Comparison of ENCODE assay signal across 1 cellular context in the genomic region with DNA sequence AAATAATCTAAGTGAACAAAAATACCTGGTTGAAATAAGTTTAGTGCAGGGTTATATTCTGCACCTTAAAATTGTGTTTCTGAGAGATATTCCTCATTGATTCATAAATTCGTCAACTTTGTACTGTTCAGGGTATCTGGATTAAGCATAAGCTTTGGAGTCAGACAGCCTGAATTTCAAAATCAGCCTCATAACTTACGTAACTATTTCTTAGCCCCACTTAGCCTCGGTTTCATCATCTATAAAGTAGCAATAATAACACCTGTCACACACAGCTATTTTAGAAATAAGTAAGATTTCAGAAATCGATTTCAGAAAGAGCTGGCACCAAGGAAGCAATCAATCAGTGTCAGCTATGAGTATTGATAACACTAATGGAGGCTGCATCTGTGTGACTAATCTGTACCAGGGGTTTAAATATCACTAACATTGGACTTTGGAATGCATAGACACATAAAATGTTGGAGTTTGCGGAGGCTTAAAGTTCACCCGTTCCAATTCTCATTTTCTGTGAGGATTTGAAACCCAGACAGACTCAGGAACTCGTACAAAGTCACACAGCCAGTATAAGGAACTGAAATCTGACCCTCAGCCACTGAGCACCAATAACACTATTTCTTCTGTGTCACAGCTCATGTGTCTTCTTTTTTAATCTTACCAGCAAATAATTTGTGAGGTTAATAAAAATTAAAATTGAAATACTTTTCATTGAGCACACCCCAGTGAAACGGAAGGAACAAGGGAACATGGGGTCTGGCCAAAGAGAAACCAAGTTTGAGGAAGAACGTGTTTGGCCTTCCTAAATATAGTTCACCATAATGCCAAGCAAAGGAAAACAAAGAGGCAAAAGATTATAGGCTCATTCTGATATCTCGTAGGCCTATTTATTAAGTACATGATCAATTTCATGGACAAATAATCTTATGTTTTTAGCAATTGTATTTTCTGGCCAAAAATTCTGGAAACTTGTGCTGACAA.
TF ChIP-seq lines count a peak whose summit lies in the region.

No MANE protein-coding gene starts in this region.

TF ChIP-seq in GM12878, 131 proteins besides CTCF, POLR2A, EP300 and RAD21 (continued from another document and continues in another):
- TF ChIP-seq, protein P1, sequence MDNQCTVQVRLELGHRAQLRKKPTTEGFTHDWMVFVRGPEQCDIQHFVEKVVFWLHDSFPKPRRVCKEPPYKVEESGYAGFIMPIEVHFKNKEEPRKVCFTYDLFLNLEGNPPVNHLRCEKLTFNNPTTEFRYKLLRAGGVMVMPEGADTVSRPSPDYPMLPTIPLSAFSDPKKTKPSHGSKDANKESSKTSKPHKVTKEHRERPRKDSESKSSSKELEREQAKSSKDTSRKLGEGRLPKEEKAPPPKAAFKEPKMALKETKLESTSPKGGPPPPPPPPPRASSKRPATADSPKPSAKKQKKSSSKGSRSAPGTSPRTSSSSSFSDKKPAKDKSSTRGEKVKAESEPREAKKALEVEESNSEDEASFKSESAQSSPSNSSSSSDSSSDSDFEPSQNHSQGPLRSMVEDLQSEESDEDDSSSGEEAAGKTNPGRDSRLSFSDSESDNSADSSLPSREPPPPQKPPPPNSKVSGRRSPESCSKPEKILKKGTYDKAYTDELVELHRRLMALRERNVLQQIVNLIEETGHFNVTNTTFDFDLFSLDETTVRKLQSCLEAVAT (IDR thresholded peaks at IDR 0.05), result no peak
- TF ChIP-seq ZNF384 (IDR thresholded peaks at IDR 0.05; ENCODE audit: borderline replicate concordance, low read depth, low read length) (no peak), EZH2 (IDR thresholded peaks at IDR 0.05; ENCODE audit: borderline replicate concordance, control insufficient read depth, low read depth, low read length) (no peak), MTA3 (IDR thresholded peaks at IDR 0.05; ENCODE audit: borderline replicate concordance, low read length) (no peak), IKZF1 (conservative IDR thresholded peaks at IDR 0.05) (peak; percentile 61), TCF7 (IDR thresholded peaks at IDR 0.05; ENCODE audit: borderline replicate concordance) (no peak), STAT3 (IDR thresholded peaks at IDR 0.05; ENCODE audit: low read depth, low read length) (no peak), TAF1 (IDR thresholded peaks at IDR 0.05; ENCODE audit: borderline replicate concordance, low read depth, low read length) (no peak), JUNB (IDR thresholded peaks at IDR 0.05) (no peak), SMAD5 (IDR thresholded peaks at IDR 0.05; ENCODE audit: low read depth) (no peak), NR2F1 (conservative IDR thresholded peaks at IDR 0.05) (peak; percentile 73), MYB (IDR thresholded peaks at IDR 0.05; ENCODE audit: borderline replicate concordance, low read depth, low read length) (no peak), RAD51 (IDR thresholded peaks at IDR 0.05) (no peak), POU2F2 (IDR thresholded peaks at IDR 0.05; ENCODE audit: borderline replicate concordance, low read depth, low read length) (no peak), BACH1 (IDR thresholded peaks at IDR 0.05; ENCODE audit: borderline replicate concordance) (no peak), MYC (IDR thresholded peaks at IDR 0.05; ENCODE audit: insufficient read depth, insufficient read length, insufficient replicate concordance, low read length, severe bottlenecking) (no peak), FOXM1 (IDR thresholded peaks at IDR 0.05; ENCODE audit: low read depth, low read length) (no peak), SUPT20H (IDR thresholded peaks at IDR 0.05; ENCODE audit: borderline replicate concordance, control insufficient read depth, low read depth, low read length) (no peak), PML (IDR thresholded peaks at IDR 0.05; ENCODE audit: low read length) (no peak), KAT2A (conservative IDR thresholded peaks at IDR 0.05; ENCODE audit: control insufficient read depth, low read depth, low read length) (no peak), YY1 (IDR thresholded peaks at IDR 0.05; ENCODE audit: low read depth, low read length) (no peak), MEF2A (IDR thresholded peaks at IDR 0.05; ENCODE audit: insufficient read depth, low read depth, low read length) (no peak), STAT1 (conservative IDR thresholded peaks at IDR 0.05) (no peak), NFYA (IDR thresholded peaks at IDR 0.05; ENCODE audit: borderline replicate concordance, low read depth, low read length) (no peak), RB1 (IDR thresholded peaks at IDR 0.05; ENCODE audit: borderline replicate concordance) (no peak), NFXL1 (IDR thresholded peaks at IDR 0.05; ENCODE audit: borderline replicate concordance) (no peak), NR2C1 (IDR thresholded peaks at IDR 0.05) (no peak), POLR2AphosphoS5 (IDR thresholded peaks at IDR 0.05; ENCODE audit: low read length) (no peak), GATAD2B (conservative IDR thresholded peaks at IDR 0.05; ENCODE audit: low read depth) (peak; percentile 58), CHD4 (IDR thresholded peaks at IDR 0.05) (no peak), ZNF24 (IDR thresholded peaks at IDR 0.05) (no peak), TCF12 (IDR thresholded peaks at IDR 0.05; ENCODE audit: low read depth, low read length) (no peak), RCOR1 (conservative IDR thresholded peaks at IDR 0.05; ENCODE audit: low read depth, low read length) (no peak; the same call in 1 of the 2 replicates), EGR1 (IDR thresholded peaks at IDR 0.05; ENCODE audit: borderline replicate concordance in 1 of 2, low read depth in 2 of 2, low read length in 2 of 2) (no peak)
- TF ChIP-seq, protein P2, sequence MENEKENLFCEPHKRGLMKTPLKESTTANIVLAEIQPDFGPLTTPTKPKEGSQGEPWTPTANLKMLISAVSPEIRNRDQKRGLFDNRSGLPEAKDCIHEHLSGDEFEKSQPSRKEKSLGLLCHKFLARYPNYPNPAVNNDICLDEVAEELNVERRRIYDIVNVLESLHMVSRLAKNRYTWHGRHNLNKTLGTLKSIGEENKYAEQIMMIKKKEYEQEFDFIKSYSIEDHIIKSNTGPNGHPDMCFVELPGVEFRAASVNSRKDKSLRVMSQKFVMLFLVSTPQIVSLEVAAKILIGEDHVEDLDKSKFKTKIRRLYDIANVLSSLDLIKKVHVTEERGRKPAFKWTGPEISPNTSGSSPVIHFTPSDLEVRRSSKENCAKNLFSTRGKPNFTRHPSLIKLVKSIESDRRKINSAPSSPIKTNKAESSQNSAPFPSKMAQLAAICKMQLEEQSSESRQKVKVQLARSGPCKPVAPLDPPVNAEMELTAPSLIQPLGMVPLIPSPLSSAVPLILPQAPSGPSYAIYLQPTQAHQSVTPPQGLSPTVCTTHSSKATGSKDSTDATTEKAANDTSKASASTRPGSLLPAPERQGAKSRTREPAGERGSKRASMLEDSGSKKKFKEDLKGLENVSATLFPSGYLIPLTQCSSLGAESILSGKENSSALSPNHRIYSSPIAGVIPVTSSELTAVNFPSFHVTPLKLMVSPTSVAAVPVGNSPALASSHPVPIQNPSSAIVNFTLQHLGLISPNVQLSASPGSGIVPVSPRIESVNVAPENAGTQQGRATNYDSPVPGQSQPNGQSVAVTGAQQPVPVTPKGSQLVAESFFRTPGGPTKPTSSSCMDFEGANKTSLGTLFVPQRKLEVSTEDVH (IDR thresholded peaks at IDR 0.05; ENCODE audit: low read depth, partially characterized antibody), result no peak
- TF ChIP-seq, protein P3, sequence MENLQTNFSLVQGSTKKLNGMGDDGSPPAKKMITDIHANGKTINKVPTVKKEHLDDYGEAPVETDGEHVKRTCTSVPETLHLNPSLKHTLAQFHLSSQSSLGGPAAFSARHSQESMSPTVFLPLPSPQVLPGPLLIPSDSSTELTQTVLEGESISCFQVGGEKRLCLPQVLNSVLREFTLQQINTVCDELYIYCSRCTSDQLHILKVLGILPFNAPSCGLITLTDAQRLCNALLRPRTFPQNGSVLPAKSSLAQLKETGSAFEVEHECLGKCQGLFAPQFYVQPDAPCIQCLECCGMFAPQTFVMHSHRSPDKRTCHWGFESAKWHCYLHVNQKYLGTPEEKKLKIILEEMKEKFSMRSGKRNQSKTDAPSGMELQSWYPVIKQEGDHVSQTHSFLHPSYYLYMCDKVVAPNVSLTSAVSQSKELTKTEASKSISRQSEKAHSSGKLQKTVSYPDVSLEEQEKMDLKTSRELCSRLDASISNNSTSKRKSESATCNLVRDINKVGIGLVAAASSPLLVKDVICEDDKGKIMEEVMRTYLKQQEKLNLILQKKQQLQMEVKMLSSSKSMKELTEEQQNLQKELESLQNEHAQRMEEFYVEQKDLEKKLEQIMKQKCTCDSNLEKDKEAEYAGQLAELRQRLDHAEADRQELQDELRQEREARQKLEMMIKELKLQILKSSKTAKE (IDR thresholded peaks at IDR 0.05; ENCODE audit: low read depth, poor library complexity, severe bottlenecking), result peak; percentile 20
- TF ChIP-seq, protein P4, sequence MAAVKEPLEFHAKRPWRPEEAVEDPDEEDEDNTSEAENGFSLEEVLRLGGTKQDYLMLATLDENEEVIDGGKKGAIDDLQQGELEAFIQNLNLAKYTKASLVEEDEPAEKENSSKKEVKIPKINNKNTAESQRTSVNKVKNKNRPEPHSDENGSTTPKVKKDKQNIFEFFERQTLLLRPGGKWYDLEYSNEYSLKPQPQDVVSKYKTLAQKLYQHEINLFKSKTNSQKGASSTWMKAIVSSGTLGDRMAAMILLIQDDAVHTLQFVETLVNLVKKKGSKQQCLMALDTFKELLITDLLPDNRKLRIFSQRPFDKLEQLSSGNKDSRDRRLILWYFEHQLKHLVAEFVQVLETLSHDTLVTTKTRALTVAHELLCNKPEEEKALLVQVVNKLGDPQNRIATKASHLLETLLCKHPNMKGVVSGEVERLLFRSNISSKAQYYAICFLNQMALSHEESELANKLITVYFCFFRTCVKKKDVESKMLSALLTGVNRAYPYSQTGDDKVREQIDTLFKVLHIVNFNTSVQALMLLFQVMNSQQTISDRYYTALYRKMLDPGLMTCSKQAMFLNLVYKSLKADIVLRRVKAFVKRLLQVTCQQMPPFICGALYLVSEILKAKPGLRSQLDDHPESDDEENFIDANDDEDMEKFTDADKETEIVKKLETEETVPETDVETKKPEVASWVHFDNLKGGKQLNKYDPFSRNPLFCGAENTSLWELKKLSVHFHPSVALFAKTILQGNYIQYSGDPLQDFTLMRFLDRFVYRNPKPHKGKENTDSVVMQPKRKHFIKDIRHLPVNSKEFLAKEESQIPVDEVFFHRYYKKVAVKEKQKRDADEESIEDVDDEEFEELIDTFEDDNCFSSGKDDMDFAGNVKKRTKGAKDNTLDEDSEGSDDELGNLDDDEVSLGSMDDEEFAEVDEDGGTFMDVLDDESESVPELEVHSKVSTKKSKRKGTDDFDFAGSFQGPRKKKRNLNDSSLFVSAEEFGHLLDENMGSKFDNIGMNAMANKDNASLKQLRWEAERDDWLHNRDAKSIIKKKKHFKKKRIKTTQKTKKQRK (IDR thresholded peaks at IDR 0.05; ENCODE audit: low read depth, low read length), result no peak
- TF ChIP-seq, protein P5, sequence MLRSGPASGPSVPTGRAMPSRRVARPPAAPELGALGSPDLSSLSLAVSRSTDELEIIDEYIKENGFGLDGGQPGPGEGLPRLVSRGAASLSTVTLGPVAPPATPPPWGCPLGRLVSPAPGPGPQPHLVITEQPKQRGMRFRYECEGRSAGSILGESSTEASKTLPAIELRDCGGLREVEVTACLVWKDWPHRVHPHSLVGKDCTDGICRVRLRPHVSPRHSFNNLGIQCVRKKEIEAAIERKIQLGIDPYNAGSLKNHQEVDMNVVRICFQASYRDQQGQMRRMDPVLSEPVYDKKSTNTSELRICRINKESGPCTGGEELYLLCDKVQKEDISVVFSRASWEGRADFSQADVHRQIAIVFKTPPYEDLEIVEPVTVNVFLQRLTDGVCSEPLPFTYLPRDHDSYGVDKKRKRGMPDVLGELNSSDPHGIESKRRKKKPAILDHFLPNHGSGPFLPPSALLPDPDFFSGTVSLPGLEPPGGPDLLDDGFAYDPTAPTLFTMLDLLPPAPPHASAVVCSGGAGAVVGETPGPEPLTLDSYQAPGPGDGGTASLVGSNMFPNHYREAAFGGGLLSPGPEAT (IDR thresholded peaks at IDR 0.05; ENCODE audit: low read depth), result peak; percentile 34; the same call in 1 of the 2 replicates
- TF ChIP-seq, protein P6, sequence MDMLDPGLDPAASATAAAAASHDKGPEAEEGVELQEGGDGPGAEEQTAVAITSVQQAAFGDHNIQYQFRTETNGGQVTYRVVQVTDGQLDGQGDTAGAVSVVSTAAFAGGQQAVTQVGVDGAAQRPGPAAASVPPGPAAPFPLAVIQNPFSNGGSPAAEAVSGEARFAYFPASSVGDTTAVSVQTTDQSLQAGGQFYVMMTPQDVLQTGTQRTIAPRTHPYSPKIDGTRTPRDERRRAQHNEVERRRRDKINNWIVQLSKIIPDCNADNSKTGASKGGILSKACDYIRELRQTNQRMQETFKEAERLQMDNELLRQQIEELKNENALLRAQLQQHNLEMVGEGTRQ (IDR thresholded peaks at IDR 0.05; ENCODE audit: borderline replicate concordance, low read depth, low read length), result no peak
- TF ChIP-seq, protein P7, sequence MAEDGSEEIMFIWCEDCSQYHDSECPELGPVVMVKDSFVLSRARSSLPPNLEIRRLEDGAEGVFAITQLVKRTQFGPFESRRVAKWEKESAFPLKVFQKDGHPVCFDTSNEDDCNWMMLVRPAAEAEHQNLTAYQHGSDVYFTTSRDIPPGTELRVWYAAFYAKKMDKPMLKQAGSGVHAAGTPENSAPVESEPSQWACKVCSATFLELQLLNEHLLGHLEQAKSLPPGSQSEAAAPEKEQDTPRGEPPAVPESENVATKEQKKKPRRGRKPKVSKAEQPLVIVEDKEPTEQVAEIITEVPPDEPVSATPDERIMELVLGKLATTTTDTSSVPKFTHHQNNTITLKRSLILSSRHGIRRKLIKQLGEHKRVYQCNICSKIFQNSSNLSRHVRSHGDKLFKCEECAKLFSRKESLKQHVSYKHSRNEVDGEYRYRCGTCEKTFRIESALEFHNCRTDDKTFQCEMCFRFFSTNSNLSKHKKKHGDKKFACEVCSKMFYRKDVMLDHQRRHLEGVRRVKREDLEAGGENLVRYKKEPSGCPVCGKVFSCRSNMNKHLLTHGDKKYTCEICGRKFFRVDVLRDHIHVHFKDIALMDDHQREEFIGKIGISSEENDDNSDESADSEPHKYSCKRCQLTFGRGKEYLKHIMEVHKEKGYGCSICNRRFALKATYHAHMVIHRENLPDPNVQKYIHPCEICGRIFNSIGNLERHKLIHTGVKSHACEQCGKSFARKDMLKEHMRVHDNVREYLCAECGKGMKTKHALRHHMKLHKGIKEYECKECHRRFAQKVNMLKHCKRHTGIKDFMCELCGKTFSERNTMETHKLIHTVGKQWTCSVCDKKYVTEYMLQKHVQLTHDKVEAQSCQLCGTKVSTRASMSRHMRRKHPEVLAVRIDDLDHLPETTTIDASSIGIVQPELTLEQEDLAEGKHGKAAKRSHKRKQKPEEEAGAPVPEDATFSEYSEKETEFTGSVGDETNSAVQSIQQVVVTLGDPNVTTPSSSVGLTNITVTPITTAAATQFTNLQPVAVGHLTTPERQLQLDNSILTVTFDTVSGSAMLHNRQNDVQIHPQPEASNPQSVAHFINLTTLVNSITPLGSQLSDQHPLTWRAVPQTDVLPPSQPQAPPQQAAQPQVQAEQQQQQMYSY (CRISPR knock-in tag; IDR thresholded peaks at IDR 0.05), result no peak
- TF ChIP-seq, protein P8, sequence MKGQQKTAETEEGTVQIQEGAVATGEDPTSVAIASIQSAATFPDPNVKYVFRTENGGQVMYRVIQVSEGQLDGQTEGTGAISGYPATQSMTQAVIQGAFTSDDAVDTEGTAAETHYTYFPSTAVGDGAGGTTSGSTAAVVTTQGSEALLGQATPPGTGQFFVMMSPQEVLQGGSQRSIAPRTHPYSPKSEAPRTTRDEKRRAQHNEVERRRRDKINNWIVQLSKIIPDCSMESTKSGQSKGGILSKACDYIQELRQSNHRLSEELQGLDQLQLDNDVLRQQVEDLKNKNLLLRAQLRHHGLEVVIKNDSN (IDR thresholded peaks at IDR 0.05; ENCODE audit: borderline replicate concordance, extremely low read length, insufficient read depth, low read depth, low read length), result no peak
- TF ChIP-seq, protein P9, sequence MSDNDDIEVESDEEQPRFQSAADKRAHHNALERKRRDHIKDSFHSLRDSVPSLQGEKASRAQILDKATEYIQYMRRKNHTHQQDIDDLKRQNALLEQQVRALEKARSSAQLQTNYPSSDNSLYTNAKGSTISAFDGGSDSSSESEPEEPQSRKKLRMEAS (IDR thresholded peaks at IDR 0.05; ENCODE audit: low read depth, low read length), result no peak
